Comparison of ENCODE assay signal across 9 cellular contexts in genomic region chr5:141373673-141374317, GRCh38.
A peak's percentile ranks its signal among the peaks of the same experiment; 100 is the strongest.
DNase-seq lines count a peak whose midpoint lies in the region; ATAC-seq and TF ChIP-seq lines count a peak whose summit lies in the region.
"Had no signal": no experiment of that assay in that cellular context is flagged by ENCODE, and none has a peak within 500 bp of the region (broad histone marks: within the 10 kb centered on the region; RNA-seq: fewer than 3 reads in every experiment).

Gene PCDHGA6 (plus strand): TSS chr5:141373891. CDS start chr5:141374084, 193 bp downstream.

- DNase-seq in AG20443 (ENCODE audit: low spot score) (peak; percentile 29), HEK293T (ENCODE audit: extremely low spot score) (peak; percentile 15), T47D (ENCODE audit: low read depth in 1 of 2, low spot score in 1 of 2) (peak; percentile 55 to 70), NCI-H187 treated with DMSO at 0.1 percent for 48 hours (lab: John Stamatoyannopoulos, UW) (no peak)
- DNase-seq: SHP77 treated with DMSO at 0.1 percent for 48 hours had no signal

- peaks cover 45 to 81% of the 10 kb centered on the region in 2 donors for H3K9me3 ChIP-seq in muscle layer of duodenum (ENCODE audit: control insufficient read depth in 1 of 2, low read length in 2 of 2)

- peak within 1 kb of the TSS; percentile 34 to 75 for H3K4me3 ChIP-seq in muscle layer of duodenum (ENCODE audit: low read depth in 1 of 2, low read length in 2 of 2)

- no peak for ATAC-seq in GM21447 (IDR thresholded peaks at IDR 0.05; ENCODE audit: unreplicated experiment)
- ATAC-seq in GM18519 (IDR thresholded peaks at IDR 0.05; ENCODE audit: low FRiP score, unreplicated experiment): no peak
- no peak for ATAC-seq in GM18511 (IDR thresholded peaks at IDR 0.05; ENCODE audit: unreplicated experiment)

- in situ Hi-C loops in T47D (cut with HindIII; ENCODE audit: low pct_unique_long_range_greater_than_20kb, low sequenced_read_pairs): no loop called here

- H3K36me3 ChIP-seq in muscle layer of duodenum (ENCODE audit: control insufficient read depth in 1 of 2, insufficient read depth in 2 of 2, low read length in 2 of 2): peaks cover 0 to 32% of the 10 kb centered on the region in 2 donors

- POLR2A ChIA-PET in HEK293T (lab: Yijun Ruan, JAX): no interaction called here

- H3K27me3 ChIP-seq in muscle layer of duodenum (ENCODE audit: low read depth, low read length): no peaks in the 10 kb centered on the region

- CTCF ChIA-PET in HEK293T (lab: Yijun Ruan, JAX): interaction anchor here (0.7 to 0.9 kb wide), 3 partner anchors 9 to 194 kb away, joined by 3 to 4 read pairs (median 3); partner anchors contain the start of gene PCDHGA7

- no peak within 1 kb of the TSS for H3K27ac ChIP-seq in muscle layer of duodenum (ENCODE audit: low read length)

- no peaks in the 10 kb centered on the region for H3K4me1 ChIP-seq in muscle layer of duodenum (ENCODE audit: control insufficient read depth in 1 of 2, insufficient read depth in 2 of 2, low read length in 2 of 2)

TF ChIP-seq in HEK293T, 16 proteins besides CTCF, POLR2A, EP300 and RAD21:
- no peak for TF ChIP-seq NFRKB (IDR thresholded peaks at IDR 0.05)
- TF ChIP-seq HDGF (IDR thresholded peaks at IDR 0.05; ENCODE audit: borderline replicate concordance): no peak
- TF ChIP-seq ELF4 (IDR thresholded peaks at IDR 0.05): no peak
- no peak for TF ChIP-seq ZNF384 (IDR thresholded peaks at IDR 0.05)
- no peak for TF ChIP-seq PKNOX1 (IDR thresholded peaks at IDR 0.05)
- TF ChIP-seq LEF1 (IDR thresholded peaks at IDR 0.05; ENCODE audit: borderline replicate concordance): no peak
- TF ChIP-seq FOXA1 (IDR thresholded peaks at IDR 0.05): no peak
- TF ChIP-seq FOXM1 (IDR thresholded peaks at IDR 0.05; ENCODE audit: borderline replicate concordance): no peak
- no peak for TF ChIP-seq FOXK2 (IDR thresholded peaks at IDR 0.05)
- TF ChIP-seq BHLHE40 (IDR thresholded peaks at IDR 0.05; ENCODE audit: borderline replicate concordance): no peak
- TF ChIP-seq CTBP1 (IDR thresholded peaks at IDR 0.05; ENCODE audit: borderline replicate concordance): no peak
- no peak for TF ChIP-seq ARNT (IDR thresholded peaks at IDR 0.05)
